ENCODE assay signal across 23 cellular contexts in genomic region chr4:156534205-156534604, GRCh38.
"Had no signal": no experiment of that assay in that cellular context is flagged by ENCODE, and none has a peak within 500 bp of the region (broad histone marks: within the 10 kb centered on the region; RNA-seq: fewer than 3 reads in every experiment).

No MANE protein-coding gene starts in this region.

- ATAC-seq: effector memory CD8-positive, alpha-beta T cell; esophagus mucosa; gastrocnemius medialis; heart right ventricle; left cardiac atrium; left lung; left ventricle myocardium superior; lower lobe of right lung had no signal

- H3K27ac Mint-ChIP-seq: dendritic cell treated with granulocyte-macrophage colony-stimulating factor and Interleukin-4, amounts not matched to agents 40 ng/mL and 50 ng/mL, for 4 days; effector memory CD8-positive, alpha-beta T cell; endodermal cell had no signal

- H3K9me3 ChIP-seq: colonic mucosa, esophagus squamous epithelium, gastrocnemius medialis, left lung, lower lobe of right lung had no signal

- H3K27me3 ChIP-seq: colonic mucosa, esophagus squamous epithelium, gastrocnemius medialis, left lung had no signal

- H3K36me3 ChIP-seq: colonic mucosa, esophagus squamous epithelium, gastrocnemius medialis, heart right ventricle, left lung, lower lobe of right lung had no signal

- H3K4me3 Mint-ChIP-seq: dendritic cell treated with granulocyte-macrophage colony-stimulating factor and Interleukin-4, amounts not matched to agents 40 ng/mL and 50 ng/mL, for 4 days; effector memory CD8-positive, alpha-beta T cell; endodermal cell had no signal

- H3K27me3 Mint-ChIP-seq: dendritic cell treated with granulocyte-macrophage colony-stimulating factor and Interleukin-4, amounts not matched to agents 40 ng/mL and 50 ng/mL, for 4 days; effector memory CD8-positive, alpha-beta T cell had no signal

- H3K4me3 ChIP-seq: colonic mucosa, esophagus squamous epithelium, gastrocnemius medialis, heart right ventricle, left lung, lower lobe of right lung had no signal

- H3K27ac ChIP-seq: colonic mucosa, epithelial cell of prostate, esophagus squamous epithelium, gastrocnemius medialis, heart right ventricle, left lung, lower lobe of right lung had no signal

- H3K4me1 ChIP-seq: colonic mucosa, gastrocnemius medialis, heart right ventricle, left lung, lower lobe of right lung had no signal

- DNase-seq: colonic mucosa; cortex of kidney; effector CD8-positive, alpha-beta T cell; effector memory CD8-positive, alpha-beta T cell; endodermal cell; erythroblast; esophagus squamous epithelium; foreskin fibroblast; foreskin melanocyte; gastrocnemius medialis; glutamatergic neuron; head of caudate nucleus; heart right ventricle; hippocampal formation; left cardiac atrium; left lung; left ventricle myocardium superior; lower lobe of right lung; mesenchymal stem cell; midbrain had no signal
